37 cellular contexts compared by ENCODE assay signal in the genomic region with DNA sequence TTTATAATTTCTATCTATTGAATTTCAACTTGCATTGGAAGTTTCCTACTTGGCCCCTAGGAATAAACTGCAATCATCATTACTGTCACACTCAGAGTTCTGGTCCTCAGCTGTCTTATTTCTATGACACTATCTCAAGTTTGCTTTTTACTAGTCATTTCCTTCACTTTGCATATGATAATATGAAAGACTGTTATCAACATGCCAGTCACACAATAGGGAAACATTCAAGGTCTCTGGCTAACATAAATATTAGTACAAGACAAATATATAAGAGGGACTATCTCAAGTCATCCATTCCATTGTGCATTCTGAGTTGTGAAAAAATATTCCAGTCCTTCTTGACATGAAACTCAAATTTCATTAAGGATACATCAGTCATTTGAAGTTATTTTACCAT. TPM values are rescaled to one million over a fixed set of nuclear protein-coding genes. Genes with fewer than 3 reads are reported as not detected.
"Had no signal": no experiment of that assay in that cellular context is flagged by ENCODE, and none has a peak within 500 bp of the region (broad histone marks: within the 10 kb centered on the region; RNA-seq: fewer than 3 reads in every experiment).

No MANE protein-coding gene starts in this region.

- H3K4me3 ChIP-seq: MG63 had no signal

- H3K9me3 ChIP-seq: MG63 had no signal

- H3K36me3 ChIP-seq: MG63 had no signal

- DNase-seq: Karpas-422, Kasumi-1, MG63, MM.1S, MV-4-11, NCI-H1048, NCI-H1092, NCI-H1092 treated with DMSO at 0.1 percent for 48 hours, NCI-H1105, NCI-H1105 treated with DMSO at 0.1 percent for 48 hours, NCI-H1417, NCI-H1417 treated with DMSO at 0.1 percent for 48 hours, NCI-H1436, NCI-H1436 treated with DMSO at 0.1 percent for 48 hours, NCI-H146, NCI-H1694, NCI-H1694 treated with DMSO at 0.1 percent for 48 hours, NCI-H187, NCI-H187 treated with DMSO at 0.1 percent for 48 hours, NCI-H1930, NCI-H2029, NCI-H2029 treated with DMSO at 0.1 percent for 48 hours, NCI-H2081, NCI-H2081 treated with DMSO at 0.1 percent for 48 hours, NCI-H2107, NCI-H2171, NCI-H2171 treated with DMSO at 0.1 percent for 48 hours, NCI-H2227 treated with DMSO at 0.1 percent for 48 hours, NCI-H226, NCI-H345, NCI-H446, NCI-H446 treated with DMSO at 0.1 percent for 48 hours, NCI-H510A, NCI-H510A treated with DMSO at 0.1 percent for 48 hours, NCI-H524, NCI-H524 treated with DMSO at 0.1 percent for 48 hours had no signal

- H3K27me3 ChIP-seq: MG63 had no signal

RNA-seq across cellular contexts. Expression of a gene that starts 28.7 kb away (rescaled TPM):
- total RNA-seq: LHCN-M2 had no signal
